1 cellular context compared by ENCODE assay signal in the genomic region with DNA sequence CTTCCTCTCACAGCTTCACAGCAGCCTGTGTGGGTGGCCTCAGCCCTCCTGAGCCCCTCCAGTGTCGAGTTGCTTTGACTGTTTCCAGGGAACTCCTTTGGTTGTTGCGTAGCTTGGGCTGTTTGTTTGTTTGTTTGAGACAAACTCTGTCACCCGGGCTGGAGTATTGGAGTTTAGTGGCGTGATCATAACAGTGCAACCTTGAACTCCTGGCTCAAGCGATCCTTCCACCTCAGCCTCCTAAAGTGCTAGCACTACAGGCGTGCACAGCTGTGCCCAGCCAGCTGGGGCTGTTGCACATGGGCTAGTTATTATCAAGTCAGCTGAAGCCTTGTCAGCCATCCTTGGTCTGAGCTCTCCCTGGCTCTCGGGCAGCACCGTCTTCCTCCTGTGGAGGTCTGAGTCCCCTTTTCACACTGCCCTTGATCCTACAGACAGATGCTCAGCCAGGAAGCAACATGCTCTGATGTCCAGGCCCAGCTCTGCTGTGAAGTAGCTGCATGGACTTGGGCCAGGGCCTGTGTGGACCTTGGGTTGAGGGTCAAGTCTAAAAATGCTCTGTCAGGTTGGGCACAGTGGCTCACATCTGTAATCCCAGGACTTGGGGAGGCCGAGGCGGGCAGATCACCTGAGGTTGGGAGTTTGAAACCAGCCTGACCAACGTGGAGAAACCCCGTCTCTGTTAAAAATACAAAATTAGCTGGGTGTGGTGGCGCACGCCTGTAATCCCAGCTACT.
TF ChIP-seq lines count a peak whose summit lies in the region.

No MANE protein-coding gene starts in this region.

TF ChIP-seq in H1, 55 proteins besides CTCF, POLR2A, EP300 and RAD21:
- TF ChIP-seq KDM5A (IDR thresholded peaks at IDR 0.05; ENCODE audit: low read length) (no peak), RXRA (IDR thresholded peaks at IDR 0.05; ENCODE audit: insufficient read depth, low read depth, low read length) (no peak), JUND (IDR thresholded peaks at IDR 0.05; ENCODE audit: low read length) (no peak), NANOG (IDR thresholded peaks at IDR 0.05; ENCODE audit: insufficient read depth, low read depth, low read length, poor library complexity, severe bottlenecking) (no peak), SIX5 (IDR thresholded peaks at IDR 0.05; ENCODE audit: low read depth, low read length) (no peak), CREB1 (IDR thresholded peaks at IDR 0.05) (no peak), HDAC6 (IDR thresholded peaks at IDR 0.05; ENCODE audit: low read depth, low read length) (no peak), KDM4A (IDR thresholded peaks at IDR 0.05; ENCODE audit: low read depth, low read length, severe bottlenecking) (no peak), TEAD4 (IDR thresholded peaks at IDR 0.05; ENCODE audit: low read depth, low read length) (no peak)
- TF ChIP-seq, protein P1, sequence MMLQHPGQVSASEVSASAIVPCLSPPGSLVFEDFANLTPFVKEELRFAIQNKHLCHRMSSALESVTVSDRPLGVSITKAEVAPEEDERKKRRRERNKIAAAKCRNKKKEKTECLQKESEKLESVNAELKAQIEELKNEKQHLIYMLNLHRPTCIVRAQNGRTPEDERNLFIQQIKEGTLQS (IDR thresholded peaks at IDR 0.05; ENCODE audit: insufficient read depth, low read depth, low read length): no peak
TF ChIP-seq in H1: peak in this region for 0.
